In the genomic region with DNA sequence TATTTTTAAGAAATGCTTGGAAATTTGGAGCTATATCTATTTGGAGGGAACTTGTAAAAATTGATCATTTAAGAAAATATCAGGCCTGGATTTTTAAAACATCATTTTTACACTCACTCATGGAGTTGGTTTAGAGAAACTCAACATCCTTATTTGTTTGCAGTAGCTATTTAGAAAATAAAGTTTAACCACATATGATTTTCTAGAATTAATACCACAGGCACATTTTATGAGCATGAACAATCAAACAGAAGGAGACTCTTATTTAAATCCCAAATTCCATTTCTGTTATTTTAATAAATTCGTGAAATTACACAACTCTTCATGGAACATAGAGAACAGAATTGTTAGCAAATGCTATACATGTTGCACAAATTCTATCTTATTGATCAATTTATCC, we compare ENCODE assay signal across 18 cellular contexts. TPM values are rescaled to one million over a fixed set of nuclear protein-coding genes. Genes with fewer than 3 reads are reported as not detected.
A peak's percentile ranks its signal among the peaks of the same experiment; 100 is the strongest.
DNase-seq lines count a peak whose midpoint lies in the region; TF ChIP-seq lines count a peak whose summit lies in the region.
"Had no signal": no experiment of that assay in that cellular context is flagged by ENCODE, and none has a peak within 500 bp of the region (broad histone marks: within the 10 kb centered on the region; RNA-seq: fewer than 3 reads in every experiment).

No MANE protein-coding gene starts in this region.

- TF ChIP-seq EP300 in esophagus muscularis mucosa (IDR thresholded peaks at IDR 0.05): no peak

- H3K27me3 ChIP-seq in MG63: no peaks in the 10 kb centered on the region
- no peaks in the 10 kb centered on the region for H3K27me3 ChIP-seq in esophagus muscularis mucosa
- H3K27me3 ChIP-seq in skeletal muscle satellite cell (ENCODE audit: control insufficient read depth, insufficient read depth, low read length): no peaks in the 10 kb centered on the region
- H3K27me3 ChIP-seq in CD8-positive, alpha-beta memory T cell (ENCODE audit: insufficient read depth, low read length, poor library complexity, severe bottlenecking): no peaks in the 10 kb centered on the region
- H3K27me3 ChIP-seq: upper lobe of left lung had no signal

- H3K36me3 ChIP-seq in MG63 (peaks cover 34% of the 10 kb centered on the region), esophagus muscularis mucosa (peaks cover 0 to 5% (median 0%) of the 10 kb centered on the region in 4 donors), skeletal muscle satellite cell (ENCODE audit: insufficient read depth, low read length) (no peaks in the 10 kb centered on the region)
- H3K36me3 ChIP-seq in CD8-positive, alpha-beta memory T cell (ENCODE audit: insufficient read depth, low read length): no peaks in the 10 kb centered on the region
- H3K36me3 ChIP-seq: upper lobe of left lung had no signal

- peak; percentile 46 for DNase-seq in NCI-H1092 treated with DMSO at 0.1 percent for 48 hours (lab: John Stamatoyannopoulos, UW)
- DNase-seq in NCI-H1092 (lab: John Stamatoyannopoulos, UW): no peak
- DNase-seq in MG63: no peak
- DNase-seq in esophagus muscularis mucosa (ENCODE audit: extremely low spot score): no peak
- DNase-seq in CD8-positive, alpha-beta memory T cell: no peak
- no peak for DNase-seq in NCI-H526 treated with DMSO at 0.1 percent for 48 hours (lab: John Stamatoyannopoulos, UW)
- no peak for DNase-seq in T-helper 2 cell treated with Interferon-gamma antibody and Interleukin-4, amounts not matched to agents 5 μg/mL and 100 μg/mL, for 36 hours (ENCODE audit: low spot score)
- DNase-seq: activated CD4-positive, alpha-beta T cell treated with anti-CD3 and anti-CD28 coated beads, Interleukin-2, amount 50 U/mL, for 1 hour; activated T-cell treated with anti-CD3 and anti-CD28 coated beads, Interleukin-2, amount 50 U/mL, for 1 hour; kidney; NCI-H1417 treated with DMSO at 0.1 percent for 48 hours; stimulated activated naive B cell treated with anti-CD40 and anti-IgM and Interleukin-4, amounts not matched to agents 10 μg/mL and 1 μg/mL and 100 μg/mL, for 72 hours; upper lobe of left lung had no signal

- POLR2A ChIA-PET in CD8-positive, alpha-beta memory T cell (lab: Charles Lee): interaction anchor here (0.9 to 1.0 kb wide), 2 partner anchors 13 kb away, joined by 3 to 4 read pairs; a partner anchor contains a TSS

- no peak for TF ChIP-seq POLR2A in esophagus muscularis mucosa (IDR thresholded peaks at IDR 0.05; ENCODE audit: low read depth)

- H3K9me3 ChIP-seq in MG63: no peaks in the 10 kb centered on the region
- H3K9me3 ChIP-seq in esophagus muscularis mucosa: no peaks in the 10 kb centered on the region
- H3K9me3 ChIP-seq in skeletal muscle satellite cell (replicated peaks; ENCODE audit: low read length): no peaks in the 10 kb centered on the region
- H3K9me3 ChIP-seq in CD8-positive, alpha-beta memory T cell (ENCODE audit: low read length): no peaks in the 10 kb centered on the region
- H3K9me3 ChIP-seq: upper lobe of left lung had no signal

- no peaks in the 10 kb centered on the region for H3K9me3 Mint-ChIP-seq in CD8-positive, alpha-beta memory T cell
- H3K9me3 Mint-ChIP-seq in T-helper 2 cell treated with Interferon-gamma antibody and Interleukin-4, amounts not matched to agents 5 μg/mL and 100 μg/mL, for 36 hours: no peaks in the 10 kb centered on the region
- H3K9me3 Mint-ChIP-seq: activated naive CD4-positive, alpha-beta T cell treated with anti-CD3 and anti-CD28 coated beads, Interleukin-2, amount 50 U/mL, for 24 hours; brain; stimulated activated naive B cell treated with anti-CD40 and anti-IgM and Interleukin-4, amounts not matched to agents 10 μg/mL and 1 μg/mL and 100 μg/mL, for 72 hours had no signal

- H3K4me1 ChIP-seq in esophagus muscularis mucosa: peaks cover 0 to 33% (median 19%) of the 10 kb centered on the region in 4 donors
- peaks cover 26% of the 10 kb centered on the region for H3K4me1 ChIP-seq in skeletal muscle satellite cell (ENCODE audit: control insufficient read depth, insufficient read depth, low read length)
- peaks cover 21% of the 10 kb centered on the region for H3K4me1 ChIP-seq in CD8-positive, alpha-beta memory T cell (ENCODE audit: insufficient read depth, low read length)

- H3K4me1 Mint-ChIP-seq in CD8-positive, alpha-beta memory T cell: peaks cover 28 to 34% (median 32%) of the 10 kb centered on the region in 3 donors
- H3K4me1 Mint-ChIP-seq in T-helper 2 cell treated with Interferon-gamma antibody and Interleukin-4, amounts not matched to agents 5 μg/mL and 100 μg/mL, for 36 hours (ENCODE audit: low read depth): peaks cover 32% of the 10 kb centered on the region

- H3K27me3 Mint-ChIP-seq in CD8-positive, alpha-beta memory T cell: peaks cover 0 to 10% of the 10 kb centered on the region in 2 donors
- peaks cover 24% of the 10 kb centered on the region for H3K27me3 Mint-ChIP-seq in T-helper 2 cell treated with Interferon-gamma antibody and Interleukin-4, amounts not matched to agents 5 μg/mL and 100 μg/mL, for 36 hours (ENCODE audit: low read depth)

- H3K4me2 ChIP-seq in skeletal muscle satellite cell (ENCODE audit: low read length): peak overlapping the region; percentile 97
- H3K4me2 ChIP-seq: hepatocyte had no signal

- no peak for TF ChIP-seq CTCF in esophagus muscularis mucosa (IDR thresholded peaks at IDR 0.05)

- peak overlapping the region; percentile 81 for H3K4me3 ChIP-seq in MG63
- H3K4me3 ChIP-seq in esophagus muscularis mucosa: peak overlapping the region; percentile 24 to 98 (median 80)
- H3K4me3 ChIP-seq in skeletal muscle satellite cell (ENCODE audit: low read length): peak overlapping the region; percentile 87
- H3K4me3 ChIP-seq in CD8-positive, alpha-beta memory T cell (ENCODE audit: low read length): no peak overlapping the region
- H3K4me3 ChIP-seq: hepatocyte, upper lobe of left lung had no signal

- peak overlapping the region in 1 of 7 donors; percentile 53 for H3K4me3 Mint-ChIP-seq in CD8-positive, alpha-beta memory T cell
- no peak overlapping the region for H3K4me3 Mint-ChIP-seq in T-helper 2 cell treated with Interferon-gamma antibody and Interleukin-4, amounts not matched to agents 5 μg/mL and 100 μg/mL, for 36 hours
- H3K4me3 Mint-ChIP-seq: activated naive CD4-positive, alpha-beta T cell treated with anti-CD3 and anti-CD28 coated beads, Interleukin-2, amount 50 U/mL, for 24 hours; stimulated activated naive B cell treated with anti-CD40 and anti-IgM and Interleukin-4, amounts not matched to agents 10 μg/mL and 1 μg/mL and 100 μg/mL, for 72 hours had no signal

- H3K27ac ChIP-seq in esophagus muscularis mucosa (replicated peaks in 1 of 4): peak overlapping the region; percentile 68 to 99 (median 96)
- H3K27ac ChIP-seq in CD8-positive, alpha-beta memory T cell (ENCODE audit: low read depth, low read length): no peak overlapping the region
- H3K27ac ChIP-seq: 22Rv1, hepatocyte, upper lobe of left lung had no signal

- 68% methylated on average over 1 of the region's 1 CpG for WGBS in esophagus muscularis mucosa

- CTCF ChIA-PET in CD8-positive, alpha-beta memory T cell (lab: Charles Lee): no interaction called here

- peak overlapping the region; percentile 91 for H3K9ac ChIP-seq in skeletal muscle satellite cell (ENCODE audit: low read depth, low read length)

- peaks cover 0 to 13% (median 0%) of the 10 kb centered on the region in 3 donors for H3K36me3 Mint-ChIP-seq in CD8-positive, alpha-beta memory T cell
- H3K36me3 Mint-ChIP-seq in T-helper 2 cell treated with Interferon-gamma antibody and Interleukin-4, amounts not matched to agents 5 μg/mL and 100 μg/mL, for 36 hours (ENCODE audit: low read depth): peaks cover 52% of the 10 kb centered on the region
- H3K36me3 Mint-ChIP-seq: activated naive CD4-positive, alpha-beta T cell treated with anti-CD3 and anti-CD28 coated beads, Interleukin-2, amount 50 U/mL, for 24 hours; stimulated activated naive B cell treated with anti-CD40 and anti-IgM and Interleukin-4, amounts not matched to agents 10 μg/mL and 1 μg/mL and 100 μg/mL, for 72 hours had no signal

- intact Hi-C loops in esophagus muscularis mucosa (cut with DNase I): no loop called here

- no peak overlapping the region for H3K27ac Mint-ChIP-seq in CD8-positive, alpha-beta memory T cell
- no peak overlapping the region for H3K27ac Mint-ChIP-seq in T-helper 2 cell treated with Interferon-gamma antibody and Interleukin-4, amounts not matched to agents 5 μg/mL and 100 μg/mL, for 36 hours
- H3K27ac Mint-ChIP-seq: activated naive CD4-positive, alpha-beta T cell treated with anti-CD3 and anti-CD28 coated beads, Interleukin-2, amount 50 U/mL, for 24 hours; stimulated activated naive B cell treated with anti-CD40 and anti-IgM and Interleukin-4, amounts not matched to agents 10 μg/mL and 1 μg/mL and 100 μg/mL, for 72 hours had no signal

RNA-seq across cellular contexts. Expression of a gene that starts 3.2 kb away (rescaled TPM):
- 80.5 and 107 TPM in 2 replicates for total RNA-seq in MG63 (2014; rRNA removed; shearing (Covaris generic); ENCODE audit: low replicate concordance)
- total RNA-seq in esophagus muscularis mucosa: 10 to 100 TPM; 20.4 to 37.4 (median 27.0) TPM
- 8.6 and 21.6 TPM in 2 replicates for total RNA-seq in skeletal muscle satellite cell (2012; rRNA removed)
- 1 to 10 TPM; 6.5 to 6.6 TPM for total RNA-seq in CD8-positive, alpha-beta memory T cell
- polyA plus RNA-seq in CD8-positive, alpha-beta memory T cell: 9.9 TPM

RNA-seq across cellular contexts. Expression of a gene that starts 13.2 kb away (rescaled TPM):
- 58.6 and 111 TPM in 2 replicates for total RNA-seq in MG63 (2014; rRNA removed; shearing (Covaris generic); ENCODE audit: low replicate concordance)
- 10 to 100 TPM; 39.7 to 60.6 (median 42.9) TPM for total RNA-seq in esophagus muscularis mucosa
- total RNA-seq in skeletal muscle satellite cell (2012; rRNA removed): 51.1 and 61.6 TPM in 2 replicates
- total RNA-seq in CD8-positive, alpha-beta memory T cell: 10 to 100 TPM; 78.2 to 87.1 TPM
- polyA plus RNA-seq in CD8-positive, alpha-beta memory T cell: 66.4 TPM
